Comparison of ENCODE assay signal across 21 cellular contexts in the genomic region with DNA sequence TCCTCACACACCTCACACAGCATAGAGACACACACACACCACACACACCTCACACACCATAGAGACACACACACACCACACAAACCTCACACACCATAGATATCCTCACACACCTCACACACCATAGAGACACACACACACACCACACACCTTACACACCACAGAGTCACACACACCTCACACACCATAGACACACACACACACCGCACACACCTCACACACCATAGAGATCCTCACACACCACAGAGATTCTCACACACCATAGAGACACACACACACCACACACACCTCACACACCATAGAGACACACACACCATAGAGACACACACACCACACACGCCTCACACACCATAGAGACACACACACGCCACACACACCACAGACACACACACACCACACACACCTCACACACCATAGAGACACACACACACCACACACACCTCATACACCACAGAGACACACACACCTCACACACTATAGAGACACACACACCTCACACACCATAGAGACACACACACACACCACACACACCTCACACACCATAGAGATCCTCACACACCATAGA.
DNase-seq lines count a peak whose midpoint lies in the region; ATAC-seq, FAIRE-seq and TF ChIP-seq lines count a peak whose summit lies in the region.
"Had no signal": no experiment of that assay in that cellular context is flagged by ENCODE, and none has a peak within 500 bp of the region (broad histone marks: within the 10 kb centered on the region; RNA-seq: fewer than 3 reads in every experiment).

No MANE protein-coding gene starts in this region.

- peaks cover 9% of the 10 kb centered on the region for H3K9me3 ChIP-seq in BE2C
- H3K9me3 ChIP-seq in K562 (replicated peaks; ENCODE audit: control insufficient read depth, insufficient read depth, low read depth, low read length), result no peaks in the 10 kb centered on the region
- H3K9me3 ChIP-seq in neuronal stem cell (replicated peaks in 1 of 2; ENCODE audit: control insufficient read depth in 2 of 2, insufficient read depth in 1 of 2, low read depth in 1 of 2, low read length in 2 of 2), result no peaks in the 10 kb centered on the region
- H3K9me3 ChIP-seq: BLaER1 treated with 17β-estradiol and CSF1 and Interleukin-3, amounts not matched to agents 10 nM and 100 nM had no signal

- H3K79me2 ChIP-seq in K562 (ENCODE audit: control insufficient read depth, insufficient read depth, low read length), result no peaks in the 10 kb centered on the region

- H3K9me3 Mint-ChIP-seq in type B pancreatic cell, result peaks cover 10% of the 10 kb centered on the region
- H3K9me3 Mint-ChIP-seq: CD8-positive, alpha-beta T cell had no signal

- intact Hi-C loops in K562 (cut with micrococcal nuclease), result no loop called here
- intact Hi-C loops in lower leg skin (cut with DNase I; ENCODE audit: low total_unique reads), result no loop called here

- no peak overlapping the region for H3K4me3 ChIP-seq in BE2C (ENCODE audit: low read depth, low read length)
- no peak overlapping the region for H3K4me3 ChIP-seq in K562
- peak overlapping the region in 1 of 2 donors; percentile 63 for H3K4me3 ChIP-seq in neuronal stem cell (ENCODE audit: low read length in 2 of 2)
- no peak overlapping the region for H3K4me3 ChIP-seq in lower leg skin (ENCODE audit: low read depth, poor library complexity, severe bottlenecking)
- H3K4me3 ChIP-seq: BLaER1 treated with 17β-estradiol and CSF1 and Interleukin-3, amounts not matched to agents 10 nM and 100 nM; GM23248 had no signal

- H3K27me3 Mint-ChIP-seq in type B pancreatic cell, result peaks cover 4% of the 10 kb centered on the region

- H4K8ac ChIP-seq in neuronal stem cell (ENCODE audit: low read depth, low read length), result no peak overlapping the region

- H3K9ac ChIP-seq in K562 (ENCODE audit: insufficient read depth in 1 of 2, low read depth in 2 of 2, low read length in 2 of 2), result no peak overlapping the region
- H3K9ac ChIP-seq in neuronal stem cell (ENCODE audit: low read depth, low read length, poor library complexity), result peak overlapping the region; percentile 44
- H3K9ac ChIP-seq: BLaER1 treated with 17β-estradiol and CSF1 and Interleukin-3, amounts not matched to agents 10 nM and 100 nM; GM23248 had no signal

- H2AFZ ChIP-seq in K562 (ENCODE audit: low read depth, low read length), result no peak overlapping the region
- H2AFZ ChIP-seq in neuronal stem cell (ENCODE audit: low read length), result no peak overlapping the region
- H2AFZ ChIP-seq: GM23248 had no signal

- H3K4me2 ChIP-seq in K562 (ENCODE audit: insufficient read depth, low read length) (no peak overlapping the region), neuronal stem cell (ENCODE audit: insufficient read depth, low read length, poor library complexity, severe bottlenecking) (no peak overlapping the region)

- TF ChIP-seq RAD21 in K562 (CRISPR knock-in tag; conservative IDR thresholded peaks at IDR 0.05 in 1 of 2, IDR thresholded peaks at IDR 0.05 in 1 of 2), result no peak

- no peak overlapping the region for H3K18ac ChIP-seq in neuronal stem cell (ENCODE audit: low read length)

- no peaks in the 10 kb centered on the region for H3K36me3 Mint-ChIP-seq in type B pancreatic cell
- H3K36me3 Mint-ChIP-seq: CD8-positive, alpha-beta T cell had no signal

- H3K4me1 Mint-ChIP-seq in type B pancreatic cell (ENCODE audit: unreplicated experiment), result peaks cover 16% of the 10 kb centered on the region

- POLR2A ChIA-PET in K562 (lab: Yijun Ruan, JAX), result no interaction called here

- H4K20me1 ChIP-seq in K562 (replicated peaks; ENCODE audit: control insufficient read depth, insufficient read depth, low read length), result no peaks in the 10 kb centered on the region
- H4K20me1 ChIP-seq: BLaER1 treated with 17β-estradiol and CSF1 and Interleukin-3, amounts not matched to agents 10 nM and 100 nM had no signal

- no TSS peak for BruUV-seq in K562 (replicated peaks; lab: Mats Ljungman, UMichigan)

- H3K9me1 ChIP-seq in K562 (ENCODE audit: control insufficient read depth, insufficient read depth, low read length), result no peaks in the 10 kb centered on the region

- no peak for TF ChIP-seq EP300 in K562 (IDR thresholded peaks at IDR 0.05; ENCODE audit: low read length)

- TF ChIP-seq CTCF in BE2C (IDR thresholded peaks at IDR 0.05; ENCODE audit: low read depth, low read length) (no peak), K562 (IDR thresholded peaks at IDR 0.05 in 2 of 3, conservative IDR thresholded peaks at IDR 0.05 in 1 of 3; ENCODE audit: insufficient read depth in 2 of 3, low read depth in 1 of 3, low read length in 3 of 3) (no peak), lower leg skin (IDR thresholded peaks at IDR 0.05) (no peak), type B pancreatic cell (conservative IDR thresholded peaks at IDR 0.05) (no peak)

- peak overlapping the region; percentile 26 for H2AK5ac ChIP-seq in neuronal stem cell (ENCODE audit: low read depth, low read length)

- peak; percentile 96 for DNase-seq in BE2C
- no peak for DNase-seq in GM18507 (ENCODE audit: extremely low spot score, insufficient read length, low read depth)
- DNase-seq in K562 (ENCODE audit: extremely low read depth in 1 of 4, low spot score in 3 of 4), result no peak
- DNase-seq in neuronal stem cell (ENCODE audit: low spot score), result no peak
- no peak for DNase-seq in lower leg skin (ENCODE audit: low spot score in 2 of 2)
- DNase-seq in type B pancreatic cell (ENCODE audit: extremely low spot score, unreplicated experiment), result no peak
- DNase-seq in ureter (ENCODE audit: low spot score), result no peak
- DNase-seq: 8988T; Calu3; CD8-positive, alpha-beta T cell; DMS79 treated with DMSO at 0.1 percent for 48 hours; GF-D8; GM23248; HFFc6; Karpas-422; KBM-7 had no signal

- no peak overlapping the region for H3K27ac Mint-ChIP-seq in type B pancreatic cell
- H3K27ac Mint-ChIP-seq: CD8-positive, alpha-beta T cell; HFFc6 had no signal

- H2BK120ac ChIP-seq in neuronal stem cell (ENCODE audit: low read depth, low read length), result no peak overlapping the region

- H3K27me3 ChIP-seq in BE2C (no peaks in the 10 kb centered on the region), K562 (ENCODE audit: control insufficient read depth in 2 of 2, insufficient read depth in 2 of 2, low read length in 2 of 2) (peaks cover 7 to 12% of the 10 kb centered on the region in 2 experiments; a peak in 3 of 5 replicates), neuronal stem cell (ENCODE audit: control insufficient read depth in 3 of 3, insufficient read depth in 3 of 3, low read depth in 1 of 3, low read length in 3 of 3) (peaks cover 0 to 2% (median 0%) of the 10 kb centered on the region in 3 experiments)
- H3K27me3 ChIP-seq: BLaER1 treated with 17β-estradiol and CSF1 and Interleukin-3, amounts not matched to agents 10 nM and 100 nM had no signal

- FAIRE-seq in GM18507 (lab: Jason Lieb, UNC), result peak; percentile 9
- FAIRE-seq in K562 (lab: Jason Lieb, UNC), result peak; percentile 15
- FAIRE-seq: GM19239, H54 had no signal

- H3K4ac ChIP-seq in neuronal stem cell (ENCODE audit: low read length), result peak overlapping the region; percentile 46

- H4K91ac ChIP-seq in neuronal stem cell (ENCODE audit: low read depth, low read length, poor library complexity), result peak overlapping the region; percentile 89

- H3K79me1 ChIP-seq in neuronal stem cell (ENCODE audit: low read depth, low read length), result no peaks in the 10 kb centered on the region

- no peak for TF ChIP-seq POLR2A in K562 (conservative IDR thresholded peaks at IDR 0.05)
- TF ChIP-seq POLR2A in lower leg skin (IDR thresholded peaks at IDR 0.05), result no peak

- in situ Hi-C loops in K562 (cut with MboI), result no loop called here

- CTCF ChIA-PET in K562 (lab: Yijun Ruan, JAX; ENCODE audit: low intra/inter-chr PET ratio), result no interaction called here

- H3K23ac ChIP-seq in neuronal stem cell (ENCODE audit: low read depth, low read length, poor library complexity), result peak overlapping the region; percentile 45

- H3K36me3 ChIP-seq in BE2C (no peaks in the 10 kb centered on the region), K562 (ENCODE audit: control insufficient read depth, insufficient read depth, low read length) (no peaks in the 10 kb centered on the region), neuronal stem cell (replicated peaks in 1 of 2; ENCODE audit: control insufficient read depth in 2 of 2, insufficient read depth in 2 of 2, low read length in 2 of 2) (peaks cover 0 to 2% of the 10 kb centered on the region in 2 donors)
- H3K36me3 ChIP-seq: BLaER1 treated with 17β-estradiol and CSF1 and Interleukin-3, amounts not matched to agents 10 nM and 100 nM had no signal

- H2BK15ac ChIP-seq in neuronal stem cell (ENCODE audit: low read length), result peak overlapping the region; percentile 35

- H3K4me1 ChIP-seq in BE2C (peaks cover 30% of the 10 kb centered on the region), K562 (replicated peaks in 1 of 2; ENCODE audit: control insufficient read depth in 2 of 2, insufficient read depth in 2 of 2, low read length in 2 of 2) (peaks cover 3 to 8% of the 10 kb centered on the region in 2 experiments; a peak in 2 of 5 replicates), neuronal stem cell (ENCODE audit: control insufficient read depth in 2 of 2, insufficient read depth in 1 of 2, low read depth in 1 of 2, low read length in 2 of 2) (peaks cover 10 to 14% of the 10 kb centered on the region in 2 donors)

- no peak overlapping the region; the same call in 2 of the 3 replicates for H3K27ac ChIP-seq in K562 (ENCODE audit: extremely low read depth, low read depth, low read length)
- H3K27ac ChIP-seq in neuronal stem cell (replicated peaks; ENCODE audit: low read length), result no peak overlapping the region
- H3K27ac ChIP-seq: BLaER1 treated with 17β-estradiol and CSF1 and Interleukin-3, amounts not matched to agents 10 nM and 100 nM; GM23248 had no signal

- H3K14ac ChIP-seq in neuronal stem cell (ENCODE audit: low read length), result no peak overlapping the region

- no peak overlapping the region for H2BK5ac ChIP-seq in neuronal stem cell (ENCODE audit: low read length)

- WGBS in K562 (ENCODE audit: insufficient coverage, low coverage, missing lambda C conversion rate), result 19% methylated on average over 3 of the region's 3 CpGs
- 100% methylated on average over 1 of the region's 3 CpGs; no CpG with 5 or more reads in 1 of the 2 donors for WGBS in neuronal stem cell (ENCODE audit: extremely low coverage in 2 of 2, insufficient read length in 2 of 2, insufficient replicate concordance in 1 of 2), 2 donors
- WGBS in lower leg skin, 2 donors, result 56% methylated on average over 3 of the region's 3 CpGs

- ATAC-seq in K562 (no peak), HG02678 (IDR thresholded peaks at IDR 0.05; ENCODE audit: unreplicated experiment) (no peak)
- ATAC-seq: CD8-positive, alpha-beta T cell; HCT116 had no signal

- no peak overlapping the region for H3K4me3 Mint-ChIP-seq in type B pancreatic cell
- H3K4me3 Mint-ChIP-seq: CD8-positive, alpha-beta T cell; HFFc6 had no signal

- peak overlapping the region; percentile 99 for H2BK12ac ChIP-seq in neuronal stem cell (ENCODE audit: low read length)
